ENCODE assay signal across 10 cellular contexts in genomic region chr12:49293056-49293956, GRCh38. TPM values are rescaled to one million over a fixed set of nuclear protein-coding genes. Genes with fewer than 3 reads are reported as not detected.
DNase-seq lines count a peak whose midpoint lies in the region; ATAC-seq lines count a peak whose summit lies in the region.
"Had no signal": no experiment of that assay in that cellular context is flagged by ENCODE, and none has a peak within 500 bp of the region (broad histone marks: within the 10 kb centered on the region; RNA-seq: fewer than 3 reads in every experiment).

No MANE protein-coding gene starts in this region.

- intact Hi-C loops in Right ventricle myocardium superior (cut with DNase I) = no loop called here

- H3K27me3 Mint-ChIP-seq in T-helper 17 cell = peaks cover 43% of the 10 kb centered on the region

- ATAC-seq in Right ventricle myocardium superior (ENCODE audit: poor library complexity) (peak; percentile 48), T-helper 17 cell (no peak), HG03108 (IDR thresholded peaks at IDR 0.05; ENCODE audit: unreplicated experiment) (no peak)
- ATAC-seq: body of pancreas had no signal

- H3K27me3 ChIP-seq in H7 (ENCODE audit: control insufficient read depth, insufficient read depth, low read length) = peaks cover 67% of the 10 kb centered on the region

- H3K27ac Mint-ChIP-seq in T-helper 17 cell = no peak overlapping the region

- H3K4me3 Mint-ChIP-seq in T-helper 17 cell = no peak overlapping the region

- no peaks in the 10 kb centered on the region for H3K9me3 ChIP-seq in T-helper 17 cell (ENCODE audit: control insufficient read depth, low read length, poor library complexity, severe bottlenecking)
- H3K9me3 ChIP-seq: body of pancreas had no signal

- H3K4me3 ChIP-seq in H7 (ENCODE audit: insufficient read depth, low read depth, low read length) = peak overlapping the region; percentile 16; the same call in 1 of the 2 replicates
- H3K4me3 ChIP-seq: body of pancreas had no signal

- peaks cover 10% of the 10 kb centered on the region for H3K4me1 Mint-ChIP-seq in T-helper 17 cell

- H3K36me3 Mint-ChIP-seq in T-helper 17 cell (ENCODE audit: low read depth) = no peaks in the 10 kb centered on the region

- DNase-seq in H7 (peak; percentile 70), NCI-H526 (lab: John Stamatoyannopoulos, UW) (peak; percentile 66 to 71), Right ventricle myocardium superior (peak; percentile 71), retina (peak; percentile 84), T-helper 17 cell (no peak)
- DNase-seq in activated CD8-positive, alpha-beta memory T cell treated with anti-CD3 and anti-CD28 coated beads, Interleukin-2, amount 50 U/mL, for 4 hours = no peak
- DNase-seq in activated naive CD4-positive, alpha-beta T cell treated with anti-CD3 and anti-CD28 coated beads, Interleukin-2, amount 50 U/mL, for 16 hours = no peak

- H3K36me3 ChIP-seq in H7 (replicated peaks; ENCODE audit: control insufficient read depth, insufficient read depth, low read length) = no peaks in the 10 kb centered on the region

RNA-seq across cellular contexts. Expression of gene PRPH, which starts 1.6 kb away (rescaled TPM):
- total RNA-seq in H7 (2014; rRNA removed; shearing (Covaris generic)) = 2.5 and 5.1 TPM in 2 replicates
- not detected for total RNA-seq in Right ventricle myocardium superior
- not detected for total RNA-seq in T-helper 17 cell
- total RNA-seq: myocyte had no signal

RNA-seq across cellular contexts. Expression of gene TUBA1C, which starts 28.4 kb away (rescaled TPM):
- 1,301 and 1,698 TPM in 2 replicates for total RNA-seq in H7 (2014; rRNA removed; shearing (Covaris generic))
- total RNA-seq in Right ventricle myocardium superior = 50.9 TPM
- total RNA-seq in T-helper 17 cell = 10 to 100 TPM; 49.7 to 66.7 TPM

RNA-seq across cellular contexts. Expression of gene TROAP, which starts 29.7 kb away (rescaled TPM):
- total RNA-seq in H7 (2014; rRNA removed; shearing (Covaris generic)) = 46.1 and 48.0 TPM in 2 replicates
- total RNA-seq in Right ventricle myocardium superior = 0.67 TPM
- total RNA-seq in T-helper 17 cell = under 1 TPM in 1 of 2 donors, not detected in 1; 0.55 TPM
- total RNA-seq: body of pancreas had no signal

RNA-seq across cellular contexts. Expression of gene C1QL4, which starts 43.7 kb away (rescaled TPM):
- total RNA-seq in H7 (2014; rRNA removed; shearing (Covaris generic)) = 1.1 and 3.3 TPM in 2 replicates
- total RNA-seq in Right ventricle myocardium superior (not detected), T-helper 17 cell (not detected)
- total RNA-seq: body of pancreas had no signal

RNA-seq across cellular contexts. Expression of gene DNAJC22, which starts 53.4 kb away (rescaled TPM):
- total RNA-seq in H7 (2014; rRNA removed; shearing (Covaris generic)) = 0.15 and 0.35 TPM in 2 replicates
- total RNA-seq in Right ventricle myocardium superior (0.16 TPM), T-helper 17 cell (not detected)

Comparison
In these comparisons a context has a peak if more than half of its experiments do, and no peak if none do; other contexts are left out.
1. DNase-seq: peak in H7 (single experiment), NCI-H526 (2 of 2), Right ventricle myocardium superior (single experiment) and retina (single experiment); none in T-helper 17 cell (0 of 3), activated CD8-positive, alpha-beta memory T cell treated with anti-CD3 and anti-CD28 coated beads, Interleukin-2, amount 50 U/mL, for 4 hours (single experiment) and activated naive CD4-positive, alpha-beta T cell treated with anti-CD3 and anti-CD28 coated beads, Interleukin-2, amount 50 U/mL, for 16 hours (single experiment).
2. RNA of gene TUBA1C, which starts 28.4 kb away (total RNA-seq): 1,301 to 1,698 TPM in H7; 49.7 to 66.7 TPM in T-helper 17 cell and 50.9 TPM in Right ventricle myocardium superior (single experiment); every median in the first group is over 10 times any median in the second.
3. RNA of gene TROAP, which starts 29.7 kb away (total RNA-seq): 46.1 to 48.0 TPM in H7; 0.67 TPM in Right ventricle myocardium superior (single experiment) and 0.55 TPM in T-helper 17 cell; every median in the first group is over 10 times any median in the second.